1 cellular context compared by ENCODE assay signal in genomic region chr19:55482128-55482961, GRCh38.
TF ChIP-seq lines count a peak whose summit lies in the region.

No MANE protein-coding gene starts in this region.

TF ChIP-seq in K562, 482 proteins besides CTCF, POLR2A, EP300 and RAD21:
- peak; percentile 62; the same call in 1 of the 2 replicates for TF ChIP-seq RBFOX2 (IDR thresholded peaks at IDR 0.05; ENCODE audit: low read depth, low read length)
- peak; percentile 35 for TF ChIP-seq RBM22 (IDR thresholded peaks at IDR 0.05; ENCODE audit: low read depth, low read length, poor library complexity, severe bottlenecking)
- no peak for TF ChIP-seq EZH2 (IDR thresholded peaks at IDR 0.05; ENCODE audit: borderline replicate concordance, low read depth, low read length)
- peak; percentile 41 for TF ChIP-seq PCBP1 (IDR thresholded peaks at IDR 0.05; ENCODE audit: low read depth, low read length, poor library complexity, severe bottlenecking)
- TF ChIP-seq CLOCK (CRISPR knock-in tag; IDR thresholded peaks at IDR 0.05; ENCODE audit: borderline replicate concordance): no peak
- TF ChIP-seq, protein P1, sequence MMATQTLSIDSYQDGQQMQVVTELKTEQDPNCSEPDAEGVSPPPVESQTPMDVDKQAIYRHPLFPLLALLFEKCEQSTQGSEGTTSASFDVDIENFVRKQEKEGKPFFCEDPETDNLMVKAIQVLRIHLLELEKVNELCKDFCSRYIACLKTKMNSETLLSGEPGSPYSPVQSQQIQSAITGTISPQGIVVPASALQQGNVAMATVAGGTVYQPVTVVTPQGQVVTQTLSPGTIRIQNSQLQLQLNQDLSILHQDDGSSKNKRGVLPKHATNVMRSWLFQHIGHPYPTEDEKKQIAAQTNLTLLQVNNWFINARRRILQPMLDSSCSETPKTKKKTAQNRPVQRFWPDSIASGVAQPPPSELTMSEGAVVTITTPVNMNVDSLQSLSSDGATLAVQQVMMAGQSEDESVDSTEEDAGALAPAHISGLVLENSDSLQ (IDR thresholded peaks at IDR 0.05): no peak
- TF ChIP-seq POLR2G (IDR thresholded peaks at IDR 0.05; ENCODE audit: low read depth, low read length): peak; percentile 34
- TF ChIP-seq, protein P2, sequence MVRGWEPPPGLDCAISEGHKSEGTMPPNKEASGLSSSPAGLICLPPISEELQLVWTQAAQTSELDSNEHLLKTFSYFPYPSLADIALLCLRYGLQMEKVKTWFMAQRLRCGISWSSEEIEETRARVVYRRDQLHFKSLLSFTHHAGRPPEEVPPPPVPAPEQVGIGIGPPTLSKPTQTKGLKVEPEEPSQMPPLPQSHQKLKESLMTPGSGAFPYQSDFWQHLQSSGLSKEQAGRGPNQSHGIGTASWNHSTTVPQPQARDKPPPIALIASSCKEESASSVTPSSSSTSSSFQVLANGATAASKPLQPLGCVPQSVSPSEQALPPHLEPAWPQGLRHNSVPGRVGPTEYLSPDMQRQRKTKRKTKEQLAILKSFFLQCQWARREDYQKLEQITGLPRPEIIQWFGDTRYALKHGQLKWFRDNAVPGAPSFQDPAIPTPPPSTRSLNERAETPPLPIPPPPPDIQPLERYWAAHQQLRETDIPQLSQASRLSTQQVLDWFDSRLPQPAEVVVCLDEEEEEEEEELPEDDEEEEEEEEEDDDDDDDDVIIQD (CRISPR knock-in tag; IDR thresholded peaks at IDR 0.05): no peak
- no peak for TF ChIP-seq ZNF668 (CRISPR knock-in tag; IDR thresholded peaks at IDR 0.05)
- no peak for TF ChIP-seq PRMT5 (CRISPR knock-in tag; IDR thresholded peaks at IDR 0.05)
